In genomic region chr16:87481711-87482110, GRCh38 we compare ENCODE assay signal across 8 cellular contexts. TPM values are rescaled to one million over a fixed set of nuclear protein-coding genes. Genes with fewer than 3 reads are reported as not detected.
DNase-seq lines count a peak whose midpoint lies in the region; ATAC-seq and TF ChIP-seq lines count a peak whose summit lies in the region.
"Not testable (repeated sequence)": the region's sequence is repeated elsewhere in the genome, so short reads cannot be mapped to it uniquely, and the experiment has no call there.

No MANE protein-coding gene starts in this region.

- H3K4me3 ChIP-seq in GM23248, result peak overlapping the region; percentile 41
- not testable (repeated sequence) for H3K4me3 ChIP-seq in ascending aorta, vagina

- TF ChIP-seq POLR2A in vagina (IDR thresholded peaks at IDR 0.05), result not testable (repeated sequence)

- not testable (repeated sequence) for H3K36me3 Mint-ChIP-seq in WTC11
- H3K36me3 Mint-ChIP-seq in activated naive CD8-positive, alpha-beta T cell, result peaks cover 14% of the 10 kb centered on the region
- H3K36me3 Mint-ChIP-seq in dendritic cell treated with granulocyte-macrophage colony-stimulating factor and Interleukin-4, amounts not matched to agents 40 ng/mL and 50 ng/mL, for 4 days (ENCODE audit: low read depth), result peaks cover 33% of the 10 kb centered on the region
- peaks cover 35% of the 10 kb centered on the region for H3K36me3 Mint-ChIP-seq in nephron progenitor cell (ENCODE audit: low read depth)

- not testable (repeated sequence) for H2AFZ ChIP-seq in GM23248

- H3K27me3 ChIP-seq in GM23248 (replicated peaks; ENCODE audit: insufficient read depth); ascending aorta; vagina: not testable (repeated sequence)

- ATAC-seq in WTC11, result not testable (repeated sequence)

- peak overlapping the region; percentile 65 for H3K9ac ChIP-seq in GM23248

- H3K4me3 Mint-ChIP-seq in WTC11; activated naive CD8-positive, alpha-beta T cell; dendritic cell treated with granulocyte-macrophage colony-stimulating factor and Interleukin-4, amounts not matched to agents 40 ng/mL and 50 ng/mL, for 4 days; nephron progenitor cell: not testable (repeated sequence)

- WGBS in GM23248 (ENCODE audit: low coverage in 1 of 2, low lambda C conversion rate in 2 of 2, missing lambda C conversion rate in 2 of 2), 2 experiments, result 24 to 42% methylated on average over 5 of the region's 5 CpGs

- H3K9me3 Mint-ChIP-seq in WTC11; activated naive CD8-positive, alpha-beta T cell (ENCODE audit: low read depth); dendritic cell treated with granulocyte-macrophage colony-stimulating factor and Interleukin-4, amounts not matched to agents 40 ng/mL and 50 ng/mL, for 4 days; nephron progenitor cell: not testable (repeated sequence)

- peaks cover 98% of the 10 kb centered on the region for H3K79me2 ChIP-seq in GM23248 (ENCODE audit: insufficient read depth)

- POLR2A ChIA-PET in WTC11 (lab: Charles Lee), result not testable (repeated sequence)

- peak overlapping the region; percentile 67 for H3K27ac ChIP-seq in GM23248
- peak overlapping the region; percentile 6 to 16 for H3K27ac ChIP-seq in ascending aorta
- H3K27ac ChIP-seq in vagina, result peak overlapping the region; percentile 26

- H3K27me3 Mint-ChIP-seq in WTC11 (ENCODE audit: low read depth); activated naive CD8-positive, alpha-beta T cell; dendritic cell treated with granulocyte-macrophage colony-stimulating factor and Interleukin-4, amounts not matched to agents 40 ng/mL and 50 ng/mL, for 4 days; nephron progenitor cell (ENCODE audit: low read depth, poor library complexity): not testable (repeated sequence)

- H3K9me2 ChIP-seq in GM23248 (ENCODE audit: insufficient read depth), result not testable (repeated sequence)

- peaks cover 23% of the 10 kb centered on the region for H3F3A ChIP-seq in GM23248 (ENCODE audit: insufficient read depth)

- CTCF ChIA-PET in WTC11 (lab: Charles Lee), result not testable (repeated sequence)

- H3K36me3 ChIP-seq in GM23248 (ENCODE audit: low read depth); ascending aorta; vagina: not testable (repeated sequence)

- not testable (repeated sequence) for TF ChIP-seq CTCF in WTC11 (IDR thresholded peaks at IDR 0.05); ascending aorta (IDR thresholded peaks at IDR 0.05); nephron progenitor cell (IDR thresholded peaks at IDR 0.05); vagina (IDR thresholded peaks at IDR 0.05)

- not testable (repeated sequence) for H4K20me1 ChIP-seq in GM23248 (ENCODE audit: insufficient read depth)

- in situ Hi-C loops in GM23248 (cut with MboI), result not testable (repeated sequence)

- peak overlapping the region; percentile 27; the same call in 1 of the 2 replicates for H3K27ac Mint-ChIP-seq in WTC11
- peak overlapping the region; percentile 64 for H3K27ac Mint-ChIP-seq in activated naive CD8-positive, alpha-beta T cell
- H3K27ac Mint-ChIP-seq in dendritic cell treated with granulocyte-macrophage colony-stimulating factor and Interleukin-4, amounts not matched to agents 40 ng/mL and 50 ng/mL, for 4 days, result peak overlapping the region; percentile 51
- H3K27ac Mint-ChIP-seq in nephron progenitor cell, result peak overlapping the region; percentile 74

- H3K9me3 ChIP-seq in GM23248 (ENCODE audit: low read depth); ascending aorta; vagina: not testable (repeated sequence)

- H3K4me1 Mint-ChIP-seq in WTC11 (peaks cover 20% of the 10 kb centered on the region), nephron progenitor cell (peaks cover 71% of the 10 kb centered on the region)
- peaks cover 58% of the 10 kb centered on the region for H3K4me1 Mint-ChIP-seq in activated naive CD8-positive, alpha-beta T cell (ENCODE audit: low read depth)
- H3K4me1 Mint-ChIP-seq in dendritic cell treated with granulocyte-macrophage colony-stimulating factor and Interleukin-4, amounts not matched to agents 40 ng/mL and 50 ng/mL, for 4 days (ENCODE audit: low read depth), result peaks cover 31% of the 10 kb centered on the region

- peak overlapping the region; percentile 26 for H3K4me2 ChIP-seq in GM23248 (ENCODE audit: unreplicated experiment)

- DNase-seq in GM23248; WTC11 (ENCODE audit: low spot score); ascending aorta (ENCODE audit: low spot score in 2 of 2); nephron progenitor cell; vagina (ENCODE audit: extremely low spot score in 2 of 2): not testable (repeated sequence)
- peak; percentile 19 for DNase-seq in islet precursor cell

- H3K4me1 ChIP-seq in GM23248 (ENCODE audit: insufficient read depth) (peaks cover 47% of the 10 kb centered on the region), ascending aorta (peaks cover 0 to 22% of the 10 kb centered on the region in 2 donors), vagina (peaks cover 63% of the 10 kb centered on the region)

- intact Hi-C loops in ascending aorta (cut with DNase I); dendritic cell treated with granulocyte-macrophage colony-stimulating factor and Interleukin-4, amounts not matched to agents 40 ng/mL and 50 ng/mL, for 4 days (cut with micrococcal nuclease); vagina (cut with DNase I): not testable (repeated sequence)

RNA-seq across cellular contexts. Expression of gene ZCCHC14, which starts 11.1 kb away (rescaled TPM):
- total RNA-seq in GM23248 (2014; rRNA removed; shearing (Covaris generic)), result 5.4 and 6.3 TPM in 2 replicates
- polyA plus RNA-seq in GM23248 (2016; fragmentation: Nextera tagmentation; extraction: Ambion mirVana), result 2.7 and 3.1 TPM in 2 replicates
- 30.6 to 33.8 TPM (median 30.9 TPM) in 3 replicates for total RNA-seq in WTC11 (2021)
- 131 TPM for total RNA-seq in ascending aorta
- 74.2 TPM for total RNA-seq in vagina

Comparison
In these comparisons a context has a peak if more than half of its experiments do, and no peak if none do; other contexts are left out.
1. H3K27ac ChIP-seq: peak in every context shown above with its lines; median percentile 67 in GM23248; 26 in vagina; 11 in ascending aorta.